Comparison of ENCODE assay signal across 15 cellular contexts in the genomic region with DNA sequence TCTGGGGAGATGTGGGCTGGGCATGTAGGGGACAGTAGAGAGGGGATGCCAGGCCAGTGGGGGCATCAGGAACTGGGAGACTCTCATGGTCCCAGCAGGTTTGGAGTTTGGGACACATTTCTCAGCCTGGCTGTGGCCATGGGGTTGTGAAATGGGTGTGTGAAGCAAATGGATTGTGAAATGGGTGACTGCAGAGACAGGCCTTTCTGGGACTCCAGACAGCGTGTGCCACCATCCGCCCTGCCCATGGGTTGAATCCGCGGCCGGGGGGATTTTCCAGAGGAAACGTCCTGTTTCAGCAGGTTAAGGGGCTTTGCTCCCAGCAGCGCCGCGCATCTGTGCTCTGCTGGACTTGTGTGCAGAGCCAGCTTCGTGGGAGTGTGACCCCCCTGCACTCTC. TPM values are rescaled to one million over a fixed set of nuclear protein-coding genes. Genes with fewer than 3 reads are reported as not detected.
A peak's percentile ranks its signal among the peaks of the same experiment; 100 is the strongest.
DNase-seq lines count a peak whose midpoint lies in the region; ATAC-seq, FAIRE-seq and TF ChIP-seq lines count a peak whose summit lies in the region.
"Had no signal": no experiment of that assay in that cellular context is flagged by ENCODE, and none has a peak within 500 bp of the region (broad histone marks: within the 10 kb centered on the region; RNA-seq: fewer than 3 reads in every experiment).

No MANE protein-coding gene starts in this region.

- no peaks in the 10 kb centered on the region for H3K4me1 Mint-ChIP-seq in Caco-2 (ENCODE audit: low read depth, unreplicated experiment)
- H3K4me1 Mint-ChIP-seq in activated CD4-positive, alpha-beta T cell treated with anti-CD3 and anti-CD28 coated beads for 36 hours = peaks cover 13% of the 10 kb centered on the region

- BruUV-seq in Caco-2 (replicated peaks; lab: Mats Ljungman, UMichigan) = no TSS peak

- DNase-seq in AG10803 (ENCODE audit: low read depth) = peak; percentile 60
- DNase-seq in NOMO-1 (lab: John Stamatoyannopoulos, UW; ENCODE audit: unreplicated experiment in 2 of 2) = peak; percentile 53 to 55
- DNase-seq in coronary artery (ENCODE audit: low spot score) = peak; percentile 91
- peak; percentile 76 to 81 for DNase-seq in trophoblast cell
- DNase-seq in Caco-2 = no peak
- DNase-seq in RCC 7860 (ENCODE audit: low spot score) = no peak
- no peak for DNase-seq in activated CD4-positive, alpha-beta T cell treated with anti-CD3 and anti-CD28 coated beads for 36 hours
- no peak for DNase-seq in DMS53 treated with DMSO at 0.1 percent for 48 hours (lab: John Stamatoyannopoulos, UW; ENCODE audit: unreplicated experiment)
- DNase-seq: activated CD8-positive, alpha-beta T cell treated with anti-CD3 and anti-CD28 coated beads for 36 hours; activated effector memory CD4-positive, alpha-beta T cell treated with Interleukin-2 at 50 U/mL for 16 hours; NCI-H1436 treated with DMSO at 0.1 percent for 48 hours; Right ventricle myocardium superior; T1000 had no signal

- H2AK5ac ChIP-seq in trophoblast cell (ENCODE audit: low read length) = no peak overlapping the region

- H3K79me1 ChIP-seq in trophoblast cell (ENCODE audit: low read length) = peaks cover 20% of the 10 kb centered on the region

- FAIRE-seq in RCC 7860 (lab: Jason Lieb, UNC) = no peak
- FAIRE-seq: GM12891, GM19239 had no signal

- H3K9ac ChIP-seq in trophoblast cell (ENCODE audit: low read length) = no peak overlapping the region

- POLR2A ChIA-PET in Caco-2 (lab: Charles Lee) = no interaction called here
- POLR2A ChIA-PET in activated CD4-positive, alpha-beta T cell treated with anti-CD3 and anti-CD28 coated beads for 36 hours (lab: Charles Lee) = no interaction called here

- peaks cover 13% of the 10 kb centered on the region for H3K79me2 ChIP-seq in trophoblast cell (ENCODE audit: control insufficient read depth, insufficient read depth, low read length, poor library complexity)

- ATAC-seq in activated CD4-positive, alpha-beta T cell treated with anti-CD3 and anti-CD28 coated beads for 36 hours = no peak
- ATAC-seq: activated CD8-positive, alpha-beta T cell treated with anti-CD3 and anti-CD28 coated beads for 36 hours had no signal

- TF ChIP-seq CTCF in AG10803 (conservative IDR thresholded peaks at IDR 0.05; ENCODE audit: low read length) (no peak), coronary artery (IDR thresholded peaks at IDR 0.05) (no peak), Caco-2 (IDR thresholded peaks at IDR 0.05; ENCODE audit: insufficient read depth in 1 of 2, low read depth in 1 of 2, low read length in 1 of 2, severe bottlenecking in 1 of 2, unreplicated experiment in 1 of 2) (no peak)

- CTCF ChIA-PET in Caco-2 (lab: Charles Lee) = no interaction called here
- CTCF ChIA-PET in activated CD4-positive, alpha-beta T cell treated with anti-CD3 and anti-CD28 coated beads for 36 hours (lab: Charles Lee) = interaction anchor here (0.6 kb wide), 1 partner anchor 93 kb away, joined by 5 read pairs; no protein-coding TSS in a partner anchor

- peaks cover 12% of the 10 kb centered on the region in 2 experiments for H3K4me1 ChIP-seq in trophoblast cell (ENCODE audit: control insufficient read depth in 1 of 2, insufficient read depth in 2 of 2, low read length in 2 of 2)
- H3K4me1 ChIP-seq in Caco-2 = peaks cover 11% of the 10 kb centered on the region

- no peak overlapping the region for H3K4me3 Mint-ChIP-seq in Caco-2 (ENCODE audit: unreplicated experiment)
- H3K4me3 Mint-ChIP-seq in activated CD4-positive, alpha-beta T cell treated with anti-CD3 and anti-CD28 coated beads for 36 hours = no peak overlapping the region
- H3K4me3 Mint-ChIP-seq: activated CD8-positive, alpha-beta T cell treated with anti-CD3 and anti-CD28 coated beads for 36 hours had no signal

- H2AFZ ChIP-seq in trophoblast cell (ENCODE audit: insufficient read depth, low read length, poor library complexity) = no peak overlapping the region

- H3K27me3 ChIP-seq in trophoblast cell (ENCODE audit: insufficient read depth, low read length) (no peaks in the 10 kb centered on the region), Caco-2 (replicated peaks; ENCODE audit: control insufficient read depth, insufficient read depth, low read length) (peaks cover 2% of the 10 kb centered on the region)

- H4K91ac ChIP-seq in trophoblast cell (ENCODE audit: low read depth, low read length) = no peak overlapping the region

- no CpG with 5 or more reads among the region's 10 CpGs for WGBS in trophoblast cell (ENCODE audit: extremely low coverage, insufficient coverage, insufficient read length)

- H2BK120ac ChIP-seq in trophoblast cell (ENCODE audit: insufficient read depth, low read length, poor library complexity) = no peak overlapping the region

- H2BK12ac ChIP-seq in trophoblast cell (ENCODE audit: low read length) = no peak overlapping the region

- peak overlapping the region; percentile 96 for H3K27ac ChIP-seq in coronary artery
- no peak overlapping the region for H3K27ac ChIP-seq in trophoblast cell (ENCODE audit: low read depth, low read length)

- no peak overlapping the region for H3K18ac ChIP-seq in trophoblast cell (ENCODE audit: low read length)

- H3K23ac ChIP-seq in trophoblast cell (ENCODE audit: low read length) = no peak overlapping the region

- H3K4me3 ChIP-seq in AG10803 (ENCODE audit: low read length) (no peak overlapping the region), coronary artery (no peak overlapping the region), trophoblast cell (ENCODE audit: low read depth, low read length) (no peak overlapping the region), Caco-2 (ENCODE audit: low read depth, low read length) (no peak overlapping the region)

- H2BK5ac ChIP-seq in trophoblast cell (ENCODE audit: low read depth, low read length, poor library complexity) = no peak overlapping the region

- H3K27ac Mint-ChIP-seq in Caco-2 (ENCODE audit: unreplicated experiment) = no peak overlapping the region
- no peak overlapping the region for H3K27ac Mint-ChIP-seq in activated CD4-positive, alpha-beta T cell treated with anti-CD3 and anti-CD28 coated beads for 36 hours
- H3K27ac Mint-ChIP-seq: activated CD8-positive, alpha-beta T cell treated with anti-CD3 and anti-CD28 coated beads for 36 hours had no signal

- peaks cover 4% of the 10 kb centered on the region for H3K36me3 Mint-ChIP-seq in Caco-2 (ENCODE audit: insufficient read depth, unreplicated experiment)
- H3K36me3 Mint-ChIP-seq in activated CD4-positive, alpha-beta T cell treated with anti-CD3 and anti-CD28 coated beads for 36 hours (ENCODE audit: low read depth) = no peaks in the 10 kb centered on the region

- H3K14ac ChIP-seq in trophoblast cell (ENCODE audit: low read length) = no peak overlapping the region

- intact Hi-C loops in Caco-2 (cut with micrococcal nuclease; ENCODE audit: unreplicated experiment) = no loop called here
- intact Hi-C loops in activated CD4-positive, alpha-beta T cell treated with anti-CD3 and anti-CD28 coated beads for 36 hours (cut with DNase I, micrococcal nuclease) = loop anchor here (5.0 to 10.0 kb wide), 3 partner anchors 319 to 939 kb away; partner anchors contain the start of genes RBM38 (in 1 of the 2), STX16 (in 1 of the 2) and VAPB (in 1 of the 2)

- no peak overlapping the region for H3K4me2 ChIP-seq in trophoblast cell (ENCODE audit: low read length)

- no peak overlapping the region for H3K4ac ChIP-seq in trophoblast cell (ENCODE audit: low read depth, low read length)

- H3K9me3 Mint-ChIP-seq in Caco-2 (ENCODE audit: unreplicated experiment) = no peaks in the 10 kb centered on the region
- H3K9me3 Mint-ChIP-seq in activated CD4-positive, alpha-beta T cell treated with anti-CD3 and anti-CD28 coated beads for 36 hours (ENCODE audit: low read depth) = no peaks in the 10 kb centered on the region
- H3K9me3 Mint-ChIP-seq: activated CD8-positive, alpha-beta T cell treated with anti-CD3 and anti-CD28 coated beads for 36 hours had no signal

- H4K12ac ChIP-seq in trophoblast cell (ENCODE audit: low read depth, low read length) = no peak overlapping the region

- H3K9me3 ChIP-seq in trophoblast cell (ENCODE audit: insufficient read depth, low read depth, low read length) (peaks cover 3% of the 10 kb centered on the region), Caco-2 (no peaks in the 10 kb centered on the region)

- peaks cover 19% of the 10 kb centered on the region for H3K27me3 Mint-ChIP-seq in Caco-2 (ENCODE audit: insufficient read depth, unreplicated experiment)
- H3K27me3 Mint-ChIP-seq in activated CD4-positive, alpha-beta T cell treated with anti-CD3 and anti-CD28 coated beads for 36 hours = peaks cover 4% of the 10 kb centered on the region

- H4K8ac ChIP-seq in trophoblast cell (ENCODE audit: low read depth, low read length) = no peak overlapping the region

- H3K36me3 ChIP-seq in trophoblast cell (ENCODE audit: control insufficient read depth in 1 of 2, insufficient read depth in 2 of 2, low read length in 2 of 2) (no peaks in the 10 kb centered on the region), Caco-2 (ENCODE audit: control insufficient read depth, insufficient read depth, low read length) (no peaks in the 10 kb centered on the region)

RNA-seq across cellular contexts. Expression of gene PMEPA1, which starts 3.7 kb away (rescaled TPM):
- polyA plus RNA-seq in trophoblast cell (2013) = 43.9 and 46.9 TPM in 2 replicates
- 3.3 and 3.7 TPM in 2 replicates for total RNA-seq in Caco-2 (2022)
- 1 to 10 TPM; 1.6 to 1.8 TPM for total RNA-seq in activated CD4-positive, alpha-beta T cell treated with anti-CD3 and anti-CD28 coated beads for 36 hours

Comparison
In these comparisons a context has a peak if more than half of its experiments do, and no peak if none do; other contexts are left out.
1. DNase-seq: peak in AG10803 (single experiment), NOMO-1 (2 of 2), coronary artery (single experiment) and trophoblast cell (2 of 2); none in Caco-2 (0 of 2), RCC 7860 (single experiment), activated CD4-positive, alpha-beta T cell treated with anti-CD3 and anti-CD28 coated beads for 36 hours (single experiment) and DMS53 treated with DMSO at 0.1 percent for 48 hours (single experiment).